ENCODE assay signal across 14 cellular contexts in the genomic region with DNA sequence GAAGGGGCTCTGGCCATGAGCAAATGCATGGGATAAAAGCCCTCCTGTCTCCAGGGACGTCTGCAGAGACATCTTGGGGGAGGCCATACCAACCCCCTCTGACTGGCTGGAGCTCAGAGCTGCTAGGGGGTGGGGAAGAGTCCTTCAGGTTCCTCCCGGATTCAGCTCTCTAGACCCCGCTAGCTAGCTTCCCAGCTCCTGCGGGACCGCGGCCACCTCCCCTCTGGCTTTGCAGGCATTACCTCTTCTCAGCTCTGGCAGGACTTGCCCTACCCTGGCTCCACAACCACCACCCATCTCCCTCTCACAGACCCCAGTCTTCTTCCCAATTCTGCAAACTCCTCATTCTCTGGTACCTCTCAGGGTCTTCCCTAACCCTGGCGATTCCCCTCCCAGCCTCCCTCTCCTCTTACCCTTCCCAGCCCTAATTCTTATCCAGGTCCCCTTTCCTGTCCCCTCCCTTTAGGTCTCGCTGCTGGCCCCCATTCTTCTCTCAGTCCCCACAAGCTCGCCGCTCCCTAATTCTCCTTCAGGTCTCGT. TPM values are rescaled to one million over a fixed set of nuclear protein-coding genes. Genes with fewer than 3 reads are reported as not detected.
DNase-seq lines count a peak whose midpoint lies in the region; ATAC-seq and TF ChIP-seq lines count a peak whose summit lies in the region.
"Had no signal": no experiment of that assay in that cellular context is flagged by ENCODE, and none has a peak within 500 bp of the region (broad histone marks: within the 10 kb centered on the region; RNA-seq: fewer than 3 reads in every experiment).

No MANE protein-coding gene starts in this region.

- intact Hi-C loops in stomach (cut with DNase I; ENCODE audit: low total_unique reads) (no loop called here), left lung (cut with DNase I) (no loop called here)

- no peak overlapping the region for H4K5ac ChIP-seq in mesendoderm (ENCODE audit: low read length)

- H2AFZ ChIP-seq in SK-N-SH (ENCODE audit: low read depth): no peak overlapping the region

- no peak for TF ChIP-seq POLR2A in stomach (IDR thresholded peaks at IDR 0.05)

- no peak for TF ChIP-seq RAD21 in SK-N-SH (IDR thresholded peaks at IDR 0.05; ENCODE audit: low read length)

- no peaks in the 10 kb centered on the region for H3K9me2 ChIP-seq in SK-N-SH

- CTCF ChIA-PET in SK-N-SH (lab: Yijun Ruan, JAX): interaction anchor here (1.1 to 6.2 kb wide), 10 partner anchors 9 to 349 kb away, joined by 3 to 62 read pairs (median 4); no protein-coding TSS in a partner anchor

- ATAC-seq in SK-N-SH treated with all-trans-retinoic acid at 6 μM for 48 hours (no peak), left lung (no peak), HG03565 (IDR thresholded peaks at IDR 0.05; ENCODE audit: unreplicated experiment) (no peak), HG03342 (IDR thresholded peaks at IDR 0.05; ENCODE audit: unreplicated experiment) (no peak)

- no peak overlapping the region for H3K23ac ChIP-seq in mesendoderm (ENCODE audit: low read length)

- H3F3A ChIP-seq in SK-N-SH (replicated peaks; ENCODE audit: insufficient read depth): no peaks in the 10 kb centered on the region

- no peak overlapping the region for H4K8ac ChIP-seq in mesendoderm (ENCODE audit: low read depth, low read length)

- TF ChIP-seq CTCF in SK-N-SH (IDR thresholded peaks at IDR 0.05) (no peak), stomach (IDR thresholded peaks at IDR 0.05) (no peak), left lung (IDR thresholded peaks at IDR 0.05) (no peak)

- no peaks in the 10 kb centered on the region for H3K79me2 ChIP-seq in SK-N-SH (ENCODE audit: insufficient read depth)
- no peaks in the 10 kb centered on the region for H3K79me2 ChIP-seq in mesendoderm (ENCODE audit: control insufficient read depth, insufficient read depth, low read length)

- TF ChIP-seq EP300 in SK-N-SH (IDR thresholded peaks at IDR 0.05; ENCODE audit: borderline replicate concordance in 1 of 2, low read depth in 1 of 2, low read length in 1 of 2): no peak
- no peak for TF ChIP-seq EP300 in stomach (IDR thresholded peaks at IDR 0.05)

- WGBS in SK-N-SH (ENCODE audit: low lambda C conversion rate): 58% methylated on average over 11 of the region's 11 CpGs
- WGBS in mesendoderm (ENCODE audit: extremely low coverage, insufficient coverage, low lambda C conversion rate): no CpG with 5 or more reads among the region's 11 CpGs
- 17 to 27% (median 19%) methylated on average over 11 of the region's 11 CpGs for WGBS in stomach, 5 donors

- peak; percentile 32 for DNase-seq in SK-N-SH
- DNase-seq in ecto neural progenitor cell (ENCODE audit: low spot score): peak; percentile 52
- no peak for DNase-seq in mesendoderm
- no peak for DNase-seq in stomach
- no peak for DNase-seq in left lung
- DNase-seq: activated gamma-delta T cell; IMR-90; OCI-M1; stimulated activated naive CD4-positive, alpha-beta T cell; uterus had no signal

- no peaks in the 10 kb centered on the region for H3K36me3 ChIP-seq in SK-N-SH (replicated peaks in 1 of 2; ENCODE audit: control insufficient read depth in 1 of 2, insufficient read depth in 2 of 2, low read length in 1 of 2)
- no peaks in the 10 kb centered on the region for H3K36me3 ChIP-seq in mesendoderm (ENCODE audit: control insufficient read depth, insufficient read depth, low read length)
- no peaks in the 10 kb centered on the region for H3K36me3 ChIP-seq in stomach
- H3K36me3 ChIP-seq in left lung: no peaks in the 10 kb centered on the region
- H3K36me3 ChIP-seq: uterus had no signal

- peaks cover 0 to 7% of the 10 kb centered on the region in 2 experiments; a peak in 2 of 4 replicates for H3K4me1 ChIP-seq in SK-N-SH (ENCODE audit: control insufficient read depth in 1 of 2, insufficient read depth in 2 of 2, low read depth in 1 of 2, low read length in 1 of 2)
- H3K4me1 ChIP-seq in mesendoderm (ENCODE audit: control insufficient read depth, low read depth, low read length): peaks cover 3% of the 10 kb centered on the region
- peaks cover 4 to 16% (median 10%) of the 10 kb centered on the region in 4 donors for H3K4me1 ChIP-seq in stomach
- H3K4me1 ChIP-seq in left lung: no peaks in the 10 kb centered on the region
- H3K4me1 ChIP-seq: uterus had no signal

- POLR2A ChIA-PET in SK-N-SH (lab: Yijun Ruan, JAX): interaction anchor here (0.7 kb wide), 1 partner anchor 8 kb away, joined by 3 read pairs; no protein-coding TSS in a partner anchor

- H3K27ac ChIP-seq in SK-N-SH (ENCODE audit: low read depth in 2 of 2, low read length in 1 of 2): no peak overlapping the region
- H3K27ac ChIP-seq in mesendoderm (ENCODE audit: low read depth, low read length): no peak overlapping the region
- peak overlapping the region in 2 of 5 donors; percentile 38 to 62 for H3K27ac ChIP-seq in stomach
- H3K27ac ChIP-seq in left lung: no peak overlapping the region
- H3K27ac ChIP-seq: uterus had no signal

- no peaks in the 10 kb centered on the region for H3K79me1 ChIP-seq in mesendoderm (ENCODE audit: low read length)

- no peak overlapping the region for H2BK5ac ChIP-seq in mesendoderm (ENCODE audit: low read length)

- H2BK120ac ChIP-seq in mesendoderm (ENCODE audit: low read depth, low read length): no peak overlapping the region

- no peak overlapping the region for H2BK15ac ChIP-seq in mesendoderm (replicated peaks; ENCODE audit: low read depth)

- H3K9me3 ChIP-seq in SK-N-SH (no peaks in the 10 kb centered on the region), stomach (peaks cover 0 to 15% (median 8%) of the 10 kb centered on the region in 4 donors), left lung (peaks cover 0 to 5% of the 10 kb centered on the region in 2 donors)

- no peak overlapping the region for H3K4me3 ChIP-seq in SK-N-SH (ENCODE audit: low read depth in 2 of 2, low read length in 1 of 2)
- peak overlapping the region; percentile 14 for H3K4me3 ChIP-seq in mesendoderm (ENCODE audit: low read length)
- H3K4me3 ChIP-seq in stomach: peak overlapping the region; percentile 34 to 45 (median 36)
- no peak overlapping the region for H3K4me3 ChIP-seq in left lung
- H3K4me3 ChIP-seq: uterus had no signal

- H3K27me3 ChIP-seq in SK-N-SH (ENCODE audit: insufficient read depth) (peaks cover 55% of the 10 kb centered on the region), mesendoderm (ENCODE audit: insufficient read depth, low read length, poor library complexity) (no peaks in the 10 kb centered on the region), stomach (peaks cover 8 to 70% (median 30%) of the 10 kb centered on the region in 3 donors), left lung (peaks cover 26 to 79% of the 10 kb centered on the region in 2 donors)

- H3K56ac ChIP-seq in mesendoderm (ENCODE audit: low read length): no peak overlapping the region

- H4K20me1 ChIP-seq in SK-N-SH (ENCODE audit: insufficient read depth): no peaks in the 10 kb centered on the region

- H3K9ac ChIP-seq in SK-N-SH (no peak overlapping the region), mesendoderm (ENCODE audit: low read length) (peak overlapping the region; percentile 38)

- no peak overlapping the region for H3K4me2 ChIP-seq in SK-N-SH
- H3K4me2 ChIP-seq in mesendoderm (ENCODE audit: low read length): peak overlapping the region; percentile 64

- no peak overlapping the region for H2AK5ac ChIP-seq in mesendoderm (ENCODE audit: low read length)

- H3K4ac ChIP-seq in mesendoderm (ENCODE audit: low read depth, low read length): no peak overlapping the region

- no peak overlapping the region for H3K18ac ChIP-seq in mesendoderm (ENCODE audit: low read length)

TF ChIP-seq in SK-N-SH, 30 proteins besides CTCF, POLR2A, EP300 and RAD21 (continues in another document):
- TF ChIP-seq FOSL2 (IDR thresholded peaks at IDR 0.05; ENCODE audit: borderline replicate concordance, low read depth) (no peak), USF1 (IDR thresholded peaks at IDR 0.05; ENCODE audit: borderline replicate concordance, low read depth) (no peak), NFIC (IDR thresholded peaks at IDR 0.05; ENCODE audit: borderline replicate concordance) (no peak), FOXJ3 (CRISPR knock-in tag; IDR thresholded peaks at IDR 0.05) (no peak)

TF ChIP-seq in SK-N-SH treated with all-trans-retinoic acid at 6 μM for 48 hours, 23 proteins besides CTCF, POLR2A, EP300 and RAD21 (continues in another document):
- TF ChIP-seq ZC3H10 (CRISPR knock-in tag; IDR thresholded peaks at IDR 0.05) (no peak), ARNTL (CRISPR knock-in tag; IDR thresholded peaks at IDR 0.05; ENCODE audit: borderline replicate concordance, low read depth) (no peak), ZFP30 (CRISPR knock-in tag; IDR thresholded peaks at IDR 0.05) (no peak), SNAI2 (CRISPR knock-in tag; IDR thresholded peaks at IDR 0.05) (no peak), ZNF8 (CRISPR knock-in tag; IDR thresholded peaks at IDR 0.05) (no peak), OSR1 (CRISPR knock-in tag; IDR thresholded peaks at IDR 0.05) (no peak), GLIS3 (CRISPR knock-in tag; IDR thresholded peaks at IDR 0.05) (no peak), TCF4 (CRISPR knock-in tag; IDR thresholded peaks at IDR 0.05; ENCODE audit: borderline replicate concordance) (no peak), BACH2 (CRISPR knock-in tag; IDR thresholded peaks at IDR 0.05; ENCODE audit: borderline replicate concordance) (no peak), TOX (CRISPR knock-in tag; IDR thresholded peaks at IDR 0.05; ENCODE audit: borderline replicate concordance) (no peak), ISL1 (CRISPR knock-in tag; IDR thresholded peaks at IDR 0.05) (no peak)
- TF ChIP-seq, protein P1, sequence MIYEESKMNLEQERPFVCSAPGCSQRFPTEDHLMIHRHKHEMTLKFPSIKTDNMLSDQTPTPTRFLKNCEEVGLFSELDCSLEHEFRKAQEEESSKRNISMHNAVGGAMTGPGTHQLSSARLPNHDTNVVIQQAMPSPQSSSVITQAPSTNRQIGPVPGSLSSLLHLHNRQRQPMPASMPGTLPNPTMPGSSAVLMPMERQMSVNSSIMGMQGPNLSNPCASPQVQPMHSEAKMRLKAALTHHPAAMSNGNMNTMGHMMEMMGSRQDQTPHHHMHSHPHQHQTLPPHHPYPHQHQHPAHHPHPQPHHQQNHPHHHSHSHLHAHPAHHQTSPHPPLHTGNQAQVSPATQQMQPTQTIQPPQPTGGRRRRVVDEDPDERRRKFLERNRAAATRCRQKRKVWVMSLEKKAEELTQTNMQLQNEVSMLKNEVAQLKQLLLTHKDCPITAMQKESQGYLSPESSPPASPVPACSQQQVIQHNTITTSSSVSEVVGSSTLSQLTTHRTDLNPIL (CRISPR knock-in tag; IDR thresholded peaks at IDR 0.05; ENCODE audit: low read depth): no peak

RNA-seq across cellular contexts. Expression of gene SYT13, which starts 0.8 kb away (rescaled TPM):
- polyA plus RNA-seq in SK-N-SH (2012; rRNA removed) (not detected in 2 replicates), stomach (1 to 10 TPM; 1.7 to 2.2 (median 2.1) TPM)
- polyA plus RNA-seq in SK-N-SH (2012; cell fraction: cytosol; rRNA removed): 0.01 TPM in 2 replicates
- not detected in 2 replicates for polyA plus RNA-seq in SK-N-SH (2012; cell fraction: nucleus; rRNA removed)
- polyA plus RNA-seq in mesendoderm (2013, experiment 1 of 2): 1.9 TPM
- 2.1 TPM for polyA plus RNA-seq in mesendoderm (2013, experiment 2 of 2)
- total RNA-seq in stomach (10 to 100 TPM in 2 of 5 donors, 1 to 10 TPM in 2, not detected in 1; 1.3 to 33.3 (median 11.0) TPM), left lung (under 1 TPM; 0.21 to 0.32 TPM)
- total RNA-seq: IMR-90; natural killer cell treated with Interleukin-12 subunit alpha and Interleukin-12 subunit beta and Interleukin-15 and Interleukin-18, amount 100 ng/mL, for 72 hours had no signal
- polyA plus RNA-seq: IMR-90 had no signal

Comparison
In these comparisons a context has a peak if more than half of its experiments do, and no peak if none do; other contexts are left out.
1. DNase-seq: peak in SK-N-SH (single experiment) and ecto neural progenitor cell (single experiment); none in mesendoderm (single experiment), stomach (single experiment) and left lung (0 of 2).
2. H3K4me3 ChIP-seq: peak in mesendoderm (single experiment) and stomach (4 of 4); none in SK-N-SH (0 of 2) and left lung (0 of 2).